ENCODE assay signal across 1 cellular context in the genomic region with DNA sequence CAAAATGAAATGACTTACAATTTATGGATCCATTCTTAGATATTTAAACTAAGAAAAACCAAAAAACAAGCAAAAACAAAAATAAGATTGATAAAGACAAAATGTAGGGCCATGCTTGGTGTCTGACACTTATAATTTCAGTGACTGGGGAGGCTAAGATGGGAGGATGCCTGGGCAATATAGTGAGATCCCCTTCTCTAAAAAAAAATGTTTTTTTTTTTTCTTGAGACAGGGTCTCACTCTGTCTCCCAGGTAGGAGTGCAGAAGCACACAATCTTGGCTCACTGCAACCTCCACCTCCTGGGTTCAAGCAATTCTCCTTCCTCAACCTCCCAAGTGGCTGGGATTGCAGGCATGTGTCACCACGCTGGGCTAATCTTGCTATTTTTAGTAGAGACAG.
TF ChIP-seq lines count a peak whose summit lies in the region.

No MANE protein-coding gene starts in this region.

TF ChIP-seq in H1, 55 proteins besides CTCF, POLR2A, EP300 and RAD21:
- TF ChIP-seq BACH1 (IDR thresholded peaks at IDR 0.05; ENCODE audit: low read length): no peak
